In the genomic region with DNA sequence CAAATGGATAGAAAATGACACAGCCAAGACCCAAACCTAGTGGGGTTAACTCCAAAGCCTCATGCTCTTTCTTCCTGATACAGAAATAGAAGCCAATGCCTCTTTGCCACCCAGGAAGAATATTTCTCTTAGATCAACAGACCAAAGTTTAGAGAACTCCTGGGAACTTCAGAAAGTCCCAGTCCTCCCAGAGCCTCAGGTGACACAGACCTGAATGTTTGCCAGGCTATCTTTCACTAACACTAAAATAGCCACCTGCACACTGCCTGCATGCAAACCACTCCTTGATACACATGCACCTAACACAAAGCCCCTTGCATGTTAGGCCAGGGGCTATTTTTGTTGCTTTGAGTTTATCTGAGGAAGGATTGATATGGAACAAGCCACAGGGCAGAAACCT, we compare ENCODE assay signal across 30 cellular contexts.
"Had no signal": no experiment of that assay in that cellular context is flagged by ENCODE, and none has a peak within 500 bp of the region (broad histone marks: within the 10 kb centered on the region; RNA-seq: fewer than 3 reads in every experiment).

No MANE protein-coding gene starts in this region.

- H3K27me3 ChIP-seq: adrenal gland, body of pancreas, colonic mucosa, esophagus squamous epithelium, gastroesophageal sphincter, heart right ventricle had no signal

- DNase-seq: activated B cell treated with CpG ODN at 0.5 μM for 24 hours; activated CD4-positive, alpha-beta T cell treated with anti-CD3 and anti-CD28 coated beads for 48 hours; activated CD4-positive, alpha-beta T cell treated with anti-CD3 and anti-CD28 coated beads, Interleukin-2, amount 50 U/mL, for 1 hour; activated CD4-positive, alpha-beta T cell treated with anti-CD3 and anti-CD28 coated beads, Interleukin-2, amount 50 U/mL, for 48 hours; activated CD8-positive, alpha-beta memory T cell treated with anti-CD3 and anti-CD28 coated beads for 24 hours; activated CD8-positive, alpha-beta T cell treated with anti-CD3 and anti-CD28 coated beads for 36 hours; activated effector memory CD4-positive, alpha-beta T cell treated with anti-CD3 and anti-CD28 coated beads, Interleukin-2, amount 50 U/mL, for 16 hours; activated naive CD4-positive, alpha-beta T cell treated with anti-CD3 and anti-CD28 coated beads for 36 hours; activated naive CD8-positive, alpha-beta T cell treated with anti-CD3 and anti-CD28 coated beads for 36 hours; activated naive CD8-positive, alpha-beta T cell treated with anti-CD3 and anti-CD28 coated beads, Interleukin-2, amount 50 U/mL, for 24 hours; activated T-cell treated with anti-CD3 and anti-CD28 coated beads, Interleukin-2, amount 50 U/mL, for 4 hours; adrenal gland; amygdala; aorta; central memory CD4-positive, alpha-beta T cell; cerebellar nuclear complex; colonic mucosa; effector CD8-positive, alpha-beta T cell; esophagus squamous epithelium; foreskin melanocyte; heart right ventricle; T-helper 1 cell; T-helper 17 cell; T1000; WERI-Rb-1 had no signal

- H3K4me3 ChIP-seq: adrenal gland, body of pancreas, colonic mucosa, esophagus squamous epithelium, gastroesophageal sphincter, heart right ventricle had no signal

- H3K36me3 ChIP-seq: adrenal gland, colonic mucosa, esophagus squamous epithelium, gastroesophageal sphincter, heart right ventricle, WERI-Rb-1 had no signal

- H3K27ac ChIP-seq: adrenal gland, body of pancreas, colonic mucosa, epithelial cell of prostate, esophagus squamous epithelium, gastroesophageal sphincter, heart right ventricle, WERI-Rb-1 had no signal

- ATAC-seq: activated CD4-positive, CD25-positive, alpha-beta regulatory T cell treated with anti-CD3 and anti-CD28 coated beads, Interleukin-2, amount 50 U/mL, for 24 hours; activated CD8-positive, alpha-beta T cell treated with anti-CD3 and anti-CD28 coated beads for 36 hours; activated naive CD8-positive, alpha-beta T cell treated with anti-CD3 and anti-CD28 coated beads, Interleukin-2, amount 50 U/mL, for 24 hours; activated T-cell treated with anti-CD3 and anti-CD28 coated beads, Interleukin-2, amount 50 U/mL, for 4 hours; activated T-helper 17 cell treated with anti-CD3 and anti-CD28 coated beads, Interleukin-2, amount 50 U/mL, for 72 hours; body of pancreas; gastroesophageal sphincter; heart right ventricle; T-helper 17 cell had no signal

- H3K4me1 ChIP-seq: adrenal gland, colonic mucosa, esophagus squamous epithelium, gastroesophageal sphincter, heart right ventricle had no signal

- H3K9me3 ChIP-seq: adrenal gland, body of pancreas, colonic mucosa, esophagus squamous epithelium, gastroesophageal sphincter, heart right ventricle had no signal
